ENCODE assay signal across 1 cellular context in the genomic region with DNA sequence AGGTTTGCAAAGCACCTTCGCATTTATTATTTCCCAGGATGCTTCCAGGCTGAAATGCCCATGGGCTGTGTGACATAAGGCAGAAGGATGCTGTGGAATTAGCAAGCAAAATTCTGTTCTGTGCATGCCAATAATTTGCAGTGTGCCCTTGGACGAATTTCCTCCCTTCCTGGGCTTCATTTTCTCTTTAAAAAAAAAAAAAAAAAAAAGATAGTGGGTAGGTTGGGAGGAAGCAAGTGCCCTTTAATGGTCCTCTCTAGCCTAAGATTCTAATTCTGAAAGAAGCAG.
TF ChIP-seq lines count a peak whose summit lies in the region.

No MANE protein-coding gene starts in this region.

TF ChIP-seq in GM12878, 131 proteins besides CTCF, POLR2A, EP300 and RAD21 (continued from another document):
- TF ChIP-seq, protein P1, sequence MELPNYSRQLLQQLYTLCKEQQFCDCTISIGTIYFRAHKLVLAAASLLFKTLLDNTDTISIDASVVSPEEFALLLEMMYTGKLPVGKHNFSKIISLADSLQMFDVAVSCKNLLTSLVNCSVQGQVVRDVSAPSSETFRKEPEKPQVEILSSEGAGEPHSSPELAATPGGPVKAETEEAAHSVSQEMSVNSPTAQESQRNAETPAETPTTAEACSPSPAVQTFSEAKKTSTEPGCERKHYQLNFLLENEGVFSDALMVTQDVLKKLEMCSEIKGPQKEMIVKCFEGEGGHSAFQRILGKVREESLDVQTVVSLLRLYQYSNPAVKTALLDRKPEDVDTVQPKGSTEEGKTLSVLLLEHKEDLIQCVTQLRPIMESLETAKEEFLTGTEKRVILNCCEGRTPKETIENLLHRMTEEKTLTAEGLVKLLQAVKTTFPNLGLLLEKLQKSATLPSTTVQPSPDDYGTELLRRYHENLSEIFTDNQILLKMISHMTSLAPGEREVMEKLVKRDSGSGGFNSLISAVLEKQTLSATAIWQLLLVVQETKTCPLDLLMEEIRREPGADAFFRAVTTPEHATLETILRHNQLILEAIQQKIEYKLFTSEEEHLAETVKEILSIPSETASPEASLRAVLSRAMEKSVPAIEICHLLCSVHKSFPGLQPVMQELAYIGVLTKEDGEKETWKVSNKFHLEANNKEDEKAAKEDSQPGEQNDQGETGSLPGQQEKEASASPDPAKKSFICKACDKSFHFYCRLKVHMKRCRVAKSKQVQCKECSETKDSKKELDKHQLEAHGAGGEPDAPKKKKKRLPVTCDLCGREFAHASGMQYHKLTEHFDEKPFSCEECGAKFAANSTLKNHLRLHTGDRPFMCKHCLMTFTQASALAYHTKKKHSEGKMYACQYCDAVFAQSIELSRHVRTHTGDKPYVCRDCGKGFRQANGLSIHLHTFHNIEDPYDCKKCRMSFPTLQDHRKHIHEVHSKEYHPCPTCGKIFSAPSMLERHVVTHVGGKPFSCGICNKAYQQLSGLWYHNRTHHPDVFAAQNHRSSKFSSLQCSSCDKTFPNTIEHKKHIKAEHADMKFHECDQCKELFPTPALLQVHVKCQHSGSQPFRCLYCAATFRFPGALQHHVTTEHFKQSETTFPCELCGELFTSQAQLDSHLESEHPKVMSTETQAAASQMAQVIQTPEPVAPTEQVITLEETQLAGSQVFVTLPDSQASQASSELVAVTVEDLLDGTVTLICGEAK (IDR thresholded peaks at IDR 0.05; ENCODE audit: borderline replicate concordance): no peak
- TF ChIP-seq, protein P2, sequence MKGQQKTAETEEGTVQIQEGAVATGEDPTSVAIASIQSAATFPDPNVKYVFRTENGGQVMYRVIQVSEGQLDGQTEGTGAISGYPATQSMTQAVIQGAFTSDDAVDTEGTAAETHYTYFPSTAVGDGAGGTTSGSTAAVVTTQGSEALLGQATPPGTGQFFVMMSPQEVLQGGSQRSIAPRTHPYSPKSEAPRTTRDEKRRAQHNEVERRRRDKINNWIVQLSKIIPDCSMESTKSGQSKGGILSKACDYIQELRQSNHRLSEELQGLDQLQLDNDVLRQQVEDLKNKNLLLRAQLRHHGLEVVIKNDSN (IDR thresholded peaks at IDR 0.05; ENCODE audit: borderline replicate concordance, extremely low read length, insufficient read depth, low read depth, low read length): no peak
- TF ChIP-seq ZNF24 (IDR thresholded peaks at IDR 0.05) (no peak), RELA (IDR thresholded peaks at IDR 0.05; ENCODE audit: borderline replicate concordance, partially characterized antibody) (no peak), SUZ12 (IDR thresholded peaks at IDR 0.05; ENCODE audit: unreplicated experiment) (no peak), ZNF687 (IDR thresholded peaks at IDR 0.05) (no peak), TBL1XR1 (IDR thresholded peaks at IDR 0.05; ENCODE audit: low read depth, low read length) (no peak), E2F8 (IDR thresholded peaks at IDR 0.05; ENCODE audit: low read depth, partially characterized antibody) (no peak), SMAD1 (IDR thresholded peaks at IDR 0.05; ENCODE audit: low read depth, partially characterized antibody) (no peak), ATF7 (IDR thresholded peaks at IDR 0.05; ENCODE audit: low read depth) (no peak), NRF1 (conservative IDR thresholded peaks at IDR 0.05; ENCODE audit: low read depth, low read length) (no peak), TAF1 (IDR thresholded peaks at IDR 0.05; ENCODE audit: borderline replicate concordance, low read depth, low read length) (no peak), IKZF1 (conservative IDR thresholded peaks at IDR 0.05) (no peak), EZH2 (IDR thresholded peaks at IDR 0.05; ENCODE audit: borderline replicate concordance, control insufficient read depth, low read depth, low read length) (no peak), SPI1 (IDR thresholded peaks at IDR 0.05; ENCODE audit: borderline replicate concordance, insufficient read depth, low read depth, low read length) (no peak)
- TF ChIP-seq, protein P3, sequence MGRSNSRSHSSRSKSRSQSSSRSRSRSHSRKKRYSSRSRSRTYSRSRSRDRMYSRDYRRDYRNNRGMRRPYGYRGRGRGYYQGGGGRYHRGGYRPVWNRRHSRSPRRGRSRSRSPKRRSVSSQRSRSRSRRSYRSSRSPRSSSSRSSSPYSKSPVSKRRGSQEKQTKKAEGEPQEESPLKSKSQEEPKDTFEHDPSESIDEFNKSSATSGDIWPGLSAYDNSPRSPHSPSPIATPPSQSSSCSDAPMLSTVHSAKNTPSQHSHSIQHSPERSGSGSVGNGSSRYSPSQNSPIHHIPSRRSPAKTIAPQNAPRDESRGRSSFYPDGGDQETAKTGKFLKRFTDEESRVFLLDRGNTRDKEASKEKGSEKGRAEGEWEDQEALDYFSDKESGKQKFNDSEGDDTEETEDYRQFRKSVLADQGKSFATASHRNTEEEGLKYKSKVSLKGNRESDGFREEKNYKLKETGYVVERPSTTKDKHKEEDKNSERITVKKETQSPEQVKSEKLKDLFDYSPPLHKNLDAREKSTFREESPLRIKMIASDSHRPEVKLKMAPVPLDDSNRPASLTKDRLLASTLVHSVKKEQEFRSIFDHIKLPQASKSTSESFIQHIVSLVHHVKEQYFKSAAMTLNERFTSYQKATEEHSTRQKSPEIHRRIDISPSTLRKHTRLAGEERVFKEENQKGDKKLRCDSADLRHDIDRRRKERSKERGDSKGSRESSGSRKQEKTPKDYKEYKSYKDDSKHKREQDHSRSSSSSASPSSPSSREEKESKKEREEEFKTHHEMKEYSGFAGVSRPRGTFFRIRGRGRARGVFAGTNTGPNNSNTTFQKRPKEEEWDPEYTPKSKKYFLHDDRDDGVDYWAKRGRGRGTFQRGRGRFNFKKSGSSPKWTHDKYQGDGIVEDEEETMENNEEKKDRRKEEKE (IDR thresholded peaks at IDR 0.05): no peak
- TF ChIP-seq, protein P4, sequence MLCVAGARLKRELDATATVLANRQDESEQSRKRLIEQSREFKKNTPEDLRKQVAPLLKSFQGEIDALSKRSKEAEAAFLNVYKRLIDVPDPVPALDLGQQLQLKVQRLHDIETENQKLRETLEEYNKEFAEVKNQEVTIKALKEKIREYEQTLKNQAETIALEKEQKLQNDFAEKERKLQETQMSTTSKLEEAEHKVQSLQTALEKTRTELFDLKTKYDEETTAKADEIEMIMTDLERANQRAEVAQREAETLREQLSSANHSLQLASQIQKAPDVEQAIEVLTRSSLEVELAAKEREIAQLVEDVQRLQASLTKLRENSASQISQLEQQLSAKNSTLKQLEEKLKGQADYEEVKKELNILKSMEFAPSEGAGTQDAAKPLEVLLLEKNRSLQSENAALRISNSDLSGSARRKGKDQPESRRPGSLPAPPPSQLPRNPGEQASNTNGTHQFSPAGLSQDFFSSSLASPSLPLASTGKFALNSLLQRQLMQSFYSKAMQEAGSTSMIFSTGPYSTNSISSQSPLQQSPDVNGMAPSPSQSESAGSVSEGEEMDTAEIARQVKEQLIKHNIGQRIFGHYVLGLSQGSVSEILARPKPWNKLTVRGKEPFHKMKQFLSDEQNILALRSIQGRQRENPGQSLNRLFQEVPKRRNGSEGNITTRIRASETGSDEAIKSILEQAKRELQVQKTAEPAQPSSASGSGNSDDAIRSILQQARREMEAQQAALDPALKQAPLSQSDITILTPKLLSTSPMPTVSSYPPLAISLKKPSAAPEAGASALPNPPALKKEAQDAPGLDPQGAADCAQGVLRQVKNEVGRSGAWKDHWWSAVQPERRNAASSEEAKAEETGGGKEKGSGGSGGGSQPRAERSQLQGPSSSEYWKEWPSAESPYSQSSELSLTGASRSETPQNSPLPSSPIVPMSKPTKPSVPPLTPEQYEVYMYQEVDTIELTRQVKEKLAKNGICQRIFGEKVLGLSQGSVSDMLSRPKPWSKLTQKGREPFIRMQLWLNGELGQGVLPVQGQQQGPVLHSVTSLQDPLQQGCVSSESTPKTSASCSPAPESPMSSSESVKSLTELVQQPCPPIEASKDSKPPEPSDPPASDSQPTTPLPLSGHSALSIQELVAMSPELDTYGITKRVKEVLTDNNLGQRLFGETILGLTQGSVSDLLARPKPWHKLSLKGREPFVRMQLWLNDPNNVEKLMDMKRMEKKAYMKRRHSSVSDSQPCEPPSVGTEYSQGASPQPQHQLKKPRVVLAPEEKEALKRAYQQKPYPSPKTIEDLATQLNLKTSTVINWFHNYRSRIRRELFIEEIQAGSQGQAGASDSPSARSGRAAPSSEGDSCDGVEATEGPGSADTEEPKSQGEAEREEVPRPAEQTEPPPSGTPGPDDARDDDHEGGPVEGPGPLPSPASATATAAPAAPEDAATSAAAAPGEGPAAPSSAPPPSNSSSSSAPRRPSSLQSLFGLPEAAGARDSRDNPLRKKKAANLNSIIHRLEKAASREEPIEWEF (IDR thresholded peaks at IDR 0.05; ENCODE audit: insufficient replicate concordance, low read depth, low read length): no peak
TF ChIP-seq in GM12878: peak in this region for 0.
